Comparison of ENCODE assay signal across 8 cellular contexts in the genomic region with DNA sequence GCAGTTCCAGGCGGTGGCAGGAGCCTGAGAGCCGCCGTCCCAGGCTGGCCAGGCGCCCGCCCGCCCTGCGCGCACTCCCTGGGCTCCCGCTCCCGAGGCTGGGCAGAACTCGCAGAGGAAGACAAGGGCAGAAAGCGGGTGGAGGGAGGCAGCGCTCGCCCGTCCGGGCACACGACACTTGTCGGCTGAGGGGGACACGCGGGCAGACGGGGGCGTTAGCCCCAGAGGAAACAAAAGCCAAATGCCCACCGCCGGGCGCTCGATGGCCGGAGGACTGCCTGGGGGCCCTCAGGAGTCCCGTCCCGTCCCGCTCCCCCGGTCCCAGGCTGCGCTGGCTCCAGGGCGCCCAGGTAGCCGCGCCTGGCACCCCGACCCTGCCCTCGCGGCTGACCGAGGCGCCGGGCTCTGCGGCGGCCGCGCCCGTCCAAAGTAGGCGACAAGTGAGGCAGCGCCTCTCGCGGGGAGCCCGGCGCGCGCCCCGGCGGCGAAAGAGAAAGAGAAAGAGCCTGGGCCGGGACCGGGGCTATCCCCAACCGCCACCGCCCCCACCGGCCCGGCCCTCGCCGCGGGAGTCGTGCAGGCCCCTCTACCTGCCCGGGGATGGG. TPM values are rescaled to one million over a fixed set of nuclear protein-coding genes. Genes with fewer than 3 reads are reported as not detected.
DNase-seq lines count a peak whose midpoint lies in the region; ATAC-seq, FAIRE-seq and TF ChIP-seq lines count a peak whose summit lies in the region.

No MANE protein-coding gene starts in this region.

- peak in 2 of 3 experiments; percentile 21; a peak in 2 of 6 replicates for TF ChIP-seq CTCF in GM12878 (IDR thresholded peaks at IDR 0.05 in 2 of 3, conservative IDR thresholded peaks at IDR 0.05 in 1 of 3; ENCODE audit: control insufficient read depth in 2 of 3, extremely low read depth in 1 of 3, insufficient read depth in 1 of 3, low read depth in 3 of 3, low read length in 3 of 3)

- FAIRE-seq in GM12878 (lab: Jason Lieb, UNC), result no peak

- peak overlapping the region; percentile 78 for H2AFZ ChIP-seq in GM12878 (ENCODE audit: control insufficient read depth, low read depth, low read length)

- 0 out of 2 replicates have a peak, but pooled peaks have one; percentile 2 for TF ChIP-seq RAD21 in GM12878 (IDR thresholded peaks at IDR 0.05; ENCODE audit: insufficient read depth, low read depth, low read length)

- H3K27ac ChIP-seq in GM12878 (ENCODE audit: control insufficient read depth, insufficient read depth) (peak overlapping the region; percentile 45), skeletal muscle tissue (ENCODE audit: low read depth, low read length) (peak overlapping the region; percentile 69)

- H3K4me3 ChIP-seq in H7 (ENCODE audit: insufficient read depth, low read depth, low read length) (peak overlapping the region; percentile 77), GM12878 (peak overlapping the region; percentile 82), skeletal muscle tissue (ENCODE audit: low read length in 3 of 3) (peak overlapping the region; percentile 67 to 75 (median 75)), HAP-1 (no peak overlapping the region)

- ATAC-seq in GM18498 (IDR thresholded peaks at IDR 0.05; ENCODE audit: unreplicated experiment), result peak; percentile 90
- ATAC-seq in GM12878, result peak; percentile 94

- H3K9ac ChIP-seq in GM12878 (ENCODE audit: control insufficient read depth, insufficient read depth, low read length) (peak overlapping the region; percentile 68), skeletal muscle tissue (ENCODE audit: low read depth in 1 of 3, low read length in 3 of 3) (peak overlapping the region; percentile 40 to 74 (median 73))

- TF ChIP-seq POLR2A in GM12878 (IDR thresholded peaks at IDR 0.05; ENCODE audit: low read depth, low read length), result peak; percentile 75

- intact Hi-C loops in GM12878 (cut with micrococcal nuclease; ENCODE audit: unreplicated experiment), result loop anchor here (5.0 to 10.0 kb wide), 2 partner anchors 52 to 439 kb away; no protein-coding TSS in a partner anchor

- CTCF ChIA-PET in GM12878 (lab: Yijun Ruan, JAX), result interaction anchor here (1.4 kb wide), 1 partner anchor 12 kb away, joined by 4 read pairs; no protein-coding TSS in a partner anchor

- in situ Hi-C loops in GM12878 (cut with MboI), result no loop called here
- in situ Hi-C loops in HAP-1 (cut with MboI; ENCODE audit: low sequenced_read_pairs), result loop anchor here (25.0 kb wide), 1 partner anchor 98 kb away; no protein-coding TSS in a partner anchor

- no peak for TF ChIP-seq EP300 in GM12878 (IDR thresholded peaks at IDR 0.05; ENCODE audit: borderline replicate concordance in 1 of 2, control insufficient read depth in 1 of 2, low read depth in 2 of 2, low read length in 2 of 2)

- peak; percentile 88 for DNase-seq in H7
- DNase-seq in NCI-H526 treated with DMSO at 0.1 percent for 48 hours (lab: John Stamatoyannopoulos, UW), result peak; percentile 3
- no peak for DNase-seq in GM12878 (ENCODE audit: low read depth, low spot score)
- DNase-seq in iris pigment epithelial cell (ENCODE audit: low read depth), result peak; percentile 12
- no peak for DNase-seq in T-helper 9 cell
- DNase-seq in HAP-1 (ENCODE audit: low spot score in 2 of 2), result no peak

- peak overlapping the region; percentile 85 for H3K4me2 ChIP-seq in GM12878 (ENCODE audit: control insufficient read depth, insufficient read depth)

- no TSS peak for BruUV-seq in GM12878 (replicated peaks; lab: Mats Ljungman, UMichigan)

- H3K79me2 ChIP-seq in GM12878 (ENCODE audit: control insufficient read depth, insufficient read depth, low read length), result peaks cover 4% of the 10 kb centered on the region; the same call in 1 of the 2 replicates

- no peaks in the 10 kb centered on the region for H4K20me1 ChIP-seq in GM12878 (ENCODE audit: control insufficient read depth, insufficient read depth)

- RAD21 ChIA-PET in GM12878 (lab: Charles Lee; ENCODE audit: unreplicated experiment), result interaction anchor here (1.0 to 1.7 kb wide), 2 partner anchors 12 to 49 kb away, joined by 3 to 4 read pairs; no protein-coding TSS in a partner anchor

- no peaks in the 10 kb centered on the region for H3K9me3 ChIP-seq in GM12878 (replicated peaks; ENCODE audit: control insufficient read depth, insufficient read depth, low read length)
- no peaks in the 10 kb centered on the region for H3K9me3 ChIP-seq in skeletal muscle tissue (ENCODE audit: control insufficient read depth in 3 of 3, low read length in 3 of 3)
- no peaks in the 10 kb centered on the region for H3K9me3 ChIP-seq in HAP-1

- SMC1A ChIA-PET in GM12878 (lab: Charles Lee; ENCODE audit: uncharacterized antibody, unreplicated experiment), result interaction anchor here (1.4 kb wide), 1 partner anchor 56 kb away, joined by 4 read pairs; no protein-coding TSS in a partner anchor

- H3K27me3 ChIP-seq in H7 (ENCODE audit: control insufficient read depth, insufficient read depth, low read length) (peaks cover 25% of the 10 kb centered on the region), GM12878 (replicated peaks in 1 of 2; ENCODE audit: control insufficient read depth in 2 of 2, insufficient read depth in 2 of 2, low read length in 1 of 2) (no peaks in the 10 kb centered on the region), skeletal muscle tissue (ENCODE audit: control insufficient read depth in 3 of 3, insufficient read depth in 3 of 3, low read length in 3 of 3) (peaks cover 0 to 4% (median 0%) of the 10 kb centered on the region in 3 donors), HAP-1 (ENCODE audit: low read depth) (no peaks in the 10 kb centered on the region)

- no peaks in the 10 kb centered on the region for H3K36me3 ChIP-seq in H7 (replicated peaks; ENCODE audit: control insufficient read depth, insufficient read depth, low read length)
- H3K36me3 ChIP-seq in GM12878 (ENCODE audit: control insufficient read depth in 2 of 2, insufficient read depth in 2 of 2, low read length in 1 of 2), result no peaks in the 10 kb centered on the region
- H3K36me3 ChIP-seq in skeletal muscle tissue (ENCODE audit: control insufficient read depth in 3 of 3, insufficient read depth in 3 of 3, low read length in 3 of 3), result no peaks in the 10 kb centered on the region
- no peaks in the 10 kb centered on the region for H3K36me3 ChIP-seq in HAP-1 (replicated peaks)

- H3K4me1 ChIP-seq in GM12878 (ENCODE audit: control insufficient read depth, insufficient read depth, low read length) (peaks cover 5% of the 10 kb centered on the region; the same call in 1 of the 2 replicates), skeletal muscle tissue (ENCODE audit: control insufficient read depth in 3 of 3, insufficient read depth in 3 of 3, low read length in 3 of 3) (peaks cover 3 to 7% (median 6%) of the 10 kb centered on the region in 3 donors), HAP-1 (no peaks in the 10 kb centered on the region)

- WGBS in GM12878 (ENCODE audit: insufficient coverage, insufficient replicate concordance, low lambda C conversion rate, missing lambda C conversion rate), result 5% methylated on average over 32 of the region's 68 CpGs

- POLR2A ChIA-PET in GM12878 (lab: Charles Lee), result no interaction called here

TF ChIP-seq in GM12878, 131 proteins besides CTCF, POLR2A, EP300 and RAD21 (continues in another document):
- TF ChIP-seq CHD4 (IDR thresholded peaks at IDR 0.05), result no peak
- TF ChIP-seq, protein P1, sequence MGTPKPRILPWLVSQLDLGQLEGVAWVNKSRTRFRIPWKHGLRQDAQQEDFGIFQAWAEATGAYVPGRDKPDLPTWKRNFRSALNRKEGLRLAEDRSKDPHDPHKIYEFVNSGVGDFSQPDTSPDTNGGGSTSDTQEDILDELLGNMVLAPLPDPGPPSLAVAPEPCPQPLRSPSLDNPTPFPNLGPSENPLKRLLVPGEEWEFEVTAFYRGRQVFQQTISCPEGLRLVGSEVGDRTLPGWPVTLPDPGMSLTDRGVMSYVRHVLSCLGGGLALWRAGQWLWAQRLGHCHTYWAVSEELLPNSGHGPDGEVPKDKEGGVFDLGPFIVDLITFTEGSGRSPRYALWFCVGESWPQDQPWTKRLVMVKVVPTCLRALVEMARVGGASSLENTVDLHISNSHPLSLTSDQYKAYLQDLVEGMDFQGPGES (IDR thresholded peaks at IDR 0.05), result no peak
- no peak for TF ChIP-seq RB1 (IDR thresholded peaks at IDR 0.05; ENCODE audit: borderline replicate concordance)
- TF ChIP-seq CBFB (IDR thresholded peaks at IDR 0.05; ENCODE audit: low read depth), result no peak
- TF ChIP-seq, protein P2, sequence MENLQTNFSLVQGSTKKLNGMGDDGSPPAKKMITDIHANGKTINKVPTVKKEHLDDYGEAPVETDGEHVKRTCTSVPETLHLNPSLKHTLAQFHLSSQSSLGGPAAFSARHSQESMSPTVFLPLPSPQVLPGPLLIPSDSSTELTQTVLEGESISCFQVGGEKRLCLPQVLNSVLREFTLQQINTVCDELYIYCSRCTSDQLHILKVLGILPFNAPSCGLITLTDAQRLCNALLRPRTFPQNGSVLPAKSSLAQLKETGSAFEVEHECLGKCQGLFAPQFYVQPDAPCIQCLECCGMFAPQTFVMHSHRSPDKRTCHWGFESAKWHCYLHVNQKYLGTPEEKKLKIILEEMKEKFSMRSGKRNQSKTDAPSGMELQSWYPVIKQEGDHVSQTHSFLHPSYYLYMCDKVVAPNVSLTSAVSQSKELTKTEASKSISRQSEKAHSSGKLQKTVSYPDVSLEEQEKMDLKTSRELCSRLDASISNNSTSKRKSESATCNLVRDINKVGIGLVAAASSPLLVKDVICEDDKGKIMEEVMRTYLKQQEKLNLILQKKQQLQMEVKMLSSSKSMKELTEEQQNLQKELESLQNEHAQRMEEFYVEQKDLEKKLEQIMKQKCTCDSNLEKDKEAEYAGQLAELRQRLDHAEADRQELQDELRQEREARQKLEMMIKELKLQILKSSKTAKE (IDR thresholded peaks at IDR 0.05; ENCODE audit: low read depth, poor library complexity, severe bottlenecking), result no peak

RNA-seq across cellular contexts. Expression of a gene that starts 0.5 kb away (rescaled TPM):
- total RNA-seq in H7 (2014; rRNA removed; shearing (Covaris generic)), result 0.48 and 0.59 TPM in 2 replicates
- total RNA-seq in GM12878 (2013; cell fraction: nucleolus; rRNA removed), result 10.6 and 19.0 TPM in 2 replicates
- total RNA-seq in GM12878 (2014; rRNA removed) (4.9 and 5.3 TPM in 2 replicates), GM12878 (2014; rRNA removed; fragmentation: Illumina TruSeq; extraction: Trizol) (5.3 and 5.5 TPM in 2 replicates), GM12878 (2021) (8.7 and 9.7 TPM in 2 replicates), skeletal muscle tissue (5.2 TPM)
- polyA plus RNA-seq in GM12878 (2011; ENCODE audit: low read depth), result 1.3 TPM
- polyA plus RNA-seq in GM12878 (2011; rRNA removed) (2.5 and 2.6 TPM in 2 replicates), GM12878 (2014; fragmentation: Illumina TruSeq; extraction: Trizol) (3.7 and 4.7 TPM in 2 replicates), GM12878 (2014; fragmentation: Nextera tagmentation; extraction: Ambion mirVana) (1 to 10 TPM; 1.3 to 1.6 TPM), GM12878 (2014; rRNA removed) (2.8 and 3.9 TPM in 2 replicates), GM12878 (2016; fragmentation: Nextera tagmentation; extraction: Ambion mirVana) (1 to 10 TPM; 2.1 to 4.2 TPM)
- 1.3 and 1.4 TPM in 2 replicates for polyA plus RNA-seq in GM12878 (2011; cell fraction: cytosol; rRNA removed)
- polyA plus RNA-seq in GM12878 (2011; cell fraction: nucleus; rRNA removed), result 4.2 TPM in 2 replicates
- 1.4 and 2.1 TPM in 2 replicates for polyA plus RNA-seq in GM12878 (2012)
- 4.6 and 6.4 TPM in 2 replicates for polyA minus RNA-seq in GM12878 (2011; rRNA and poly(A)+ RNA removed)
- 0.80 and 1.7 TPM in 2 replicates for polyA minus RNA-seq in GM12878 (2011; cell fraction: cytosol; rRNA and poly(A)+ RNA removed)
- 5.9 and 10.8 TPM in 2 replicates for polyA minus RNA-seq in GM12878 (2011; cell fraction: nucleus; rRNA and poly(A)+ RNA removed)

Comparison
In these comparisons a context has a peak if more than half of its experiments do, and no peak if none do; other contexts are left out.
1. DNase-seq: peak in H7 (single experiment), NCI-H526 treated with DMSO at 0.1 percent for 48 hours (single experiment) and iris pigment epithelial cell (single experiment); none in GM12878 (single experiment), T-helper 9 cell (single experiment) and HAP-1 (0 of 2).